ENCODE assay signal across 9 cellular contexts in the genomic region with DNA sequence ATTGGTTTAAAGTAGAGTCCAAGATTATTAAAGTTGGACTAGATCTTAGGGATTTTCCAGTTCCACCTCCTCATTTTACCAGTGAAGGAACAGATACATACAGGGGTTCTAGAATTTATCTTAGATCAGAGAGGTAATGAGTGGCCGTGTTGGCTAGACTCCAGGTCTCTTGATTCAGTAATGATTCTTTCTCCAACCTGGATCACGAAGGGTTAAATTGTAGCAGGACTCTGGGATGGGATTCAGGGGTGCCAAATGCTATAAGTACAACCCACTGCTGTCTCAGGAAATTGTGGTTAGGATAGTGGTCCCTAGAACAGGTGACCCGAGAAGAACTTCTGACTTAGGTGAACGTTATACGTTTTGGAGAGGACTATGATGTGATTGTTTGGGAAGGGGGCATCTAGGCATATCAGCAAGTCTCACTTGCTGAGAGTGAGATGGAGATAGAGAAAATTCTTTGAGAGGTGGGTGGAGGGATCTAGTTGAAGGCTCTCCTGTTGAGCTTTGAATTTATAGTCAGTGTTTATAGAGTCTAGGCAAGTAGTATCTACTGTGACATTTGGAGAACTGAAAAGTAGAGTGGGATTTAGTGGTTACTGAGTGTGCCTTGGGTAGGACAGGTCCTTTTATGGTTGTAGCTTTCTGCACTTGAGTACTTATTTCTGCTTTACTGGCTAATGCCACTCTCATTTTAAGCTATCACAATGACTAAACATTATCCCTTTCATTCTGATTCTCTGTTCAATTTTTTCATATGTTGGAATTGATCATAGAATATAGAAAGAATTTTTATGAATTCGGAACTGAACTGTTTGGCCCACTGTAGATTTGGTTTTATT. TPM values are rescaled to one million over a fixed set of nuclear protein-coding genes. Genes with fewer than 3 reads are reported as not detected.
A peak's percentile ranks its signal among the peaks of the same experiment; 100 is the strongest.
DNase-seq lines count a peak whose midpoint lies in the region; ATAC-seq, FAIRE-seq and TF ChIP-seq lines count a peak whose summit lies in the region.
"Had no signal": no experiment of that assay in that cellular context is flagged by ENCODE, and none has a peak within 500 bp of the region (broad histone marks: within the 10 kb centered on the region; RNA-seq: fewer than 3 reads in every experiment).

No MANE protein-coding gene starts in this region.

- peaks cover 24% of the 10 kb centered on the region for H3K4me1 ChIP-seq in PC-3 (ENCODE audit: insufficient read depth, low read length)

- H3K9ac ChIP-seq in PC-3 (ENCODE audit: low read length) = no peak overlapping the region

- no peak overlapping the region for H2AFZ ChIP-seq in PC-3 (ENCODE audit: low read length)

- FAIRE-seq in GM19239 (lab: Jason Lieb, UNC) = peak; percentile 88

- H3K27me3 ChIP-seq in PC-3 (ENCODE audit: low read length) = no peaks in the 10 kb centered on the region

- peaks cover 44% of the 10 kb centered on the region for H3K4me1 Mint-ChIP-seq in activated T-helper 1 cell treated with anti-CD3 and anti-CD28 coated beads, Interleukin-12 subunit alpha, Interleukin-12 subunit beta, Interleukin-2, Interleukin-4 antibody, amounts not matched to agents 30 ng/mL and 10 ng/mL and 1 ng/mL, durations not matched to agents 14 hours and 24 hours and 36 hours (ENCODE audit: low read depth)
- H3K4me1 Mint-ChIP-seq in Calu3 (ENCODE audit: low read depth, unreplicated experiment) = no peaks in the 10 kb centered on the region

- H3K9me3 ChIP-seq in PC-3 (ENCODE audit: low read length) = no peaks in the 10 kb centered on the region

- H3K36me3 Mint-ChIP-seq in activated T-helper 1 cell treated with anti-CD3 and anti-CD28 coated beads, Interleukin-12 subunit alpha, Interleukin-12 subunit beta, Interleukin-2, Interleukin-4 antibody, amounts not matched to agents 30 ng/mL and 10 ng/mL and 1 ng/mL, durations not matched to agents 14 hours and 24 hours and 36 hours (ENCODE audit: low read depth) = no peaks in the 10 kb centered on the region
- no peaks in the 10 kb centered on the region for H3K36me3 Mint-ChIP-seq in Calu3 (ENCODE audit: insufficient read depth, unreplicated experiment)

- H3K27ac ChIP-seq in PC-3 (ENCODE audit: low read length) = no peak overlapping the region

- peaks cover 6% of the 10 kb centered on the region; the same call in 1 of the 2 replicates for H4K20me1 ChIP-seq in PC-3 (ENCODE audit: low read length)

- peaks cover 25% of the 10 kb centered on the region for H3K79me2 ChIP-seq in PC-3 (ENCODE audit: low read length)

- ATAC-seq in HG02970 (IDR thresholded peaks at IDR 0.05; ENCODE audit: low FRiP score, unreplicated experiment) (peak; percentile 74), PC-3 (no peak)

- DNase-seq in GM19239 (ENCODE audit: insufficient read length, low spot score) (no peak), HK-2 (ENCODE audit: unreplicated experiment) (no peak), cerebellar cortex (ENCODE audit: low spot score) (no peak), Calu3 (no peak), PC-3 (no peak)
- DNase-seq in activated T-helper 1 cell treated with anti-CD3 and anti-CD28 coated beads, Interleukin-12 subunit alpha, Interleukin-12 subunit beta, Interleukin-2, Interleukin-4 antibody, amounts not matched to agents 30 ng/mL and 10 ng/mL and 1 ng/mL, durations not matched to agents 14 hours and 24 hours and 36 hours (ENCODE audit: low spot score) = no peak
- DNase-seq: NCI-H2029 had no signal

- H3K27ac Mint-ChIP-seq in activated T-helper 1 cell treated with anti-CD3 and anti-CD28 coated beads, Interleukin-12 subunit alpha, Interleukin-12 subunit beta, Interleukin-2, Interleukin-4 antibody, amounts not matched to agents 30 ng/mL and 10 ng/mL and 1 ng/mL, durations not matched to agents 14 hours and 24 hours and 36 hours = peak overlapping the region; percentile 32
- no peak overlapping the region for H3K27ac Mint-ChIP-seq in Calu3 (ENCODE audit: unreplicated experiment)

- H3F3A ChIP-seq in PC-3 (ENCODE audit: low read length, unreplicated experiment) = no peaks in the 10 kb centered on the region

- CTCF ChIA-PET in Calu3 (lab: Charles Lee) (no interaction called here), PC-3 (lab: Charles Lee) (interaction anchor here (1.1 kb wide), 1 partner anchor 23 kb away, joined by 5 read pairs; no protein-coding TSS in a partner anchor)

- H3K4me2 ChIP-seq in PC-3 (ENCODE audit: low read length) = no peak overlapping the region

- no peaks in the 10 kb centered on the region for H3K9me3 Mint-ChIP-seq in activated T-helper 1 cell treated with anti-CD3 and anti-CD28 coated beads, Interleukin-12 subunit alpha, Interleukin-12 subunit beta, Interleukin-2, Interleukin-4 antibody, amounts not matched to agents 30 ng/mL and 10 ng/mL and 1 ng/mL, durations not matched to agents 14 hours and 24 hours and 36 hours
- no peaks in the 10 kb centered on the region for H3K9me3 Mint-ChIP-seq in Calu3 (ENCODE audit: low read depth, unreplicated experiment)

- intact Hi-C loops in activated T-helper 1 cell treated with anti-CD3 and anti-CD28 coated beads, Interleukin-12 subunit alpha, Interleukin-12 subunit beta, Interleukin-2, Interleukin-4 antibody, amounts not matched to agents 30 ng/mL and 10 ng/mL and 1 ng/mL, durations not matched to agents 14 hours and 24 hours and 36 hours (cut with micrococcal nuclease) = loop anchor here (1.0 to 10.0 kb wide), 5 partner anchors 23 to 1171 kb away; a partner anchor contains a TSS
- intact Hi-C loops in Calu3 (cut with micrococcal nuclease; ENCODE audit: unreplicated experiment) (no loop called here), PC-3 (cut with micrococcal nuclease) (loop anchor here (1.0 kb wide), 2 partner anchors 23 to 81 kb away; no protein-coding TSS in a partner anchor)

- POLR2A ChIA-PET in PC-3 (lab: Charles Lee; ENCODE audit: unreplicated experiment) = no interaction called here

- H3K27me3 Mint-ChIP-seq in activated T-helper 1 cell treated with anti-CD3 and anti-CD28 coated beads, Interleukin-12 subunit alpha, Interleukin-12 subunit beta, Interleukin-2, Interleukin-4 antibody, amounts not matched to agents 30 ng/mL and 10 ng/mL and 1 ng/mL, durations not matched to agents 14 hours and 24 hours and 36 hours (ENCODE audit: insufficient read depth) = peaks cover 37% of the 10 kb centered on the region
- no peaks in the 10 kb centered on the region for H3K27me3 Mint-ChIP-seq in Calu3 (ENCODE audit: unreplicated experiment)

- no peaks in the 10 kb centered on the region for H3K9me2 ChIP-seq in PC-3 (replicated peaks; ENCODE audit: low read length)

- H3K36me3 ChIP-seq in PC-3 (ENCODE audit: low read depth, low read length) = no peaks in the 10 kb centered on the region

- BruUV-seq in Calu3 (replicated peaks; lab: Mats Ljungman, UMichigan) = no TSS peak
- no TSS peak for BruUV-seq in PC-3 (replicated peaks; lab: Mats Ljungman, UMichigan)

- TF ChIP-seq CTCF in Calu3 (IDR thresholded peaks at IDR 0.05; ENCODE audit: unreplicated experiment) (no peak), PC-3 (conservative IDR thresholded peaks at IDR 0.05; ENCODE audit: low read depth, low read length) (no peak)

- no peak overlapping the region for H3K4me3 Mint-ChIP-seq in activated T-helper 1 cell treated with anti-CD3 and anti-CD28 coated beads, Interleukin-12 subunit alpha, Interleukin-12 subunit beta, Interleukin-2, Interleukin-4 antibody, amounts not matched to agents 30 ng/mL and 10 ng/mL and 1 ng/mL, durations not matched to agents 14 hours and 24 hours and 36 hours
- H3K4me3 Mint-ChIP-seq in Calu3 (ENCODE audit: low read depth, unreplicated experiment) = no peak overlapping the region

- H3K4me3 ChIP-seq in GM08714 (ENCODE audit: low read length) (peak overlapping the region; percentile 23), PC-3 (ENCODE audit: low read length) (no peak overlapping the region)

RNA-seq across cellular contexts. Expression of a gene that starts 58.3 kb away (rescaled TPM):
- 4.5 and 5.8 TPM in 2 replicates for total RNA-seq in activated T-helper 1 cell treated with anti-CD3 and anti-CD28 coated beads, Interleukin-12 subunit alpha, Interleukin-12 subunit beta, Interleukin-2, Interleukin-4 antibody, amounts not matched to agents 30 ng/mL and 10 ng/mL and 1 ng/mL, durations not matched to agents 14 hours and 24 hours and 36 hours
- total RNA-seq in Calu3 (2022) (16.0 and 17.7 TPM in 2 replicates), PC-3 (2014; rRNA removed) (13.1 and 19.7 TPM in 2 replicates)
